Comparison of ENCODE assay signal across 1 cellular context in the genomic region with DNA sequence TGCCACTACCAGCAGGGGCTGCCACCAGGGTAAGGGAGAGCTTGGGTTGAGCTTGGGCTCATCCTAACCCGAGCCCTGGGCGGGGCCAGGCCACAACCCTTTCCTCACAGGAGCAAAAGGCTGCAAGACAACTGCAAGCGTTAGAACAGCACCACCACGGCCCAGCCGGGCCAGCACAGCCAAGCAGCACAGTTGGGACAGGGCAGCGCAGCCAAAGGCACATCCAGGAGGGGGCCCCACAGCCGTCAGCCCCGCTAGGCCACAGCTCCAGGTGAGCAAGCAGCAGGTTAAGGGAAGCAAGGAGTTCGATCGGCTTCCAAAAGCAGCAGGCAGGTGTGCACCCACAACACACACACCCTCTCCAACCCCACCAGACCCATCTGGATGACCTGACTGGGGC.
TF ChIP-seq lines count a peak whose summit lies in the region.

No MANE protein-coding gene starts in this region.

TF ChIP-seq in HepG2, 621 proteins besides CTCF, POLR2A, EP300 and RAD21:
- TF ChIP-seq ZNF121 (CRISPR knock-in tag; IDR thresholded peaks at IDR 0.05): peak; percentile 60
- TF ChIP-seq, protein P1, sequence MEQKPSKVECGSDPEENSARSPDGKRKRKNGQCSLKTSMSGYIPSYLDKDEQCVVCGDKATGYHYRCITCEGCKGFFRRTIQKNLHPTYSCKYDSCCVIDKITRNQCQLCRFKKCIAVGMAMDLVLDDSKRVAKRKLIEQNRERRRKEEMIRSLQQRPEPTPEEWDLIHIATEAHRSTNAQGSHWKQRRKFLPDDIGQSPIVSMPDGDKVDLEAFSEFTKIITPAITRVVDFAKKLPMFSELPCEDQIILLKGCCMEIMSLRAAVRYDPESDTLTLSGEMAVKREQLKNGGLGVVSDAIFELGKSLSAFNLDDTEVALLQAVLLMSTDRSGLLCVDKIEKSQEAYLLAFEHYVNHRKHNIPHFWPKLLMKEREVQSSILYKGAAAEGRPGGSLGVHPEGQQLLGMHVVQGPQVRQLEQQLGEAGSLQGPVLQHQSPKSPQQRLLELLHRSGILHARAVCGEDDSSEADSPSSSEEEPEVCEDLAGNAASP (CRISPR knock-in tag; IDR thresholded peaks at IDR 0.05; ENCODE audit: borderline replicate concordance): no peak
- no peak for TF ChIP-seq BHLHE40 (IDR thresholded peaks at IDR 0.05; ENCODE audit: low read length)
- TF ChIP-seq, protein P2, sequence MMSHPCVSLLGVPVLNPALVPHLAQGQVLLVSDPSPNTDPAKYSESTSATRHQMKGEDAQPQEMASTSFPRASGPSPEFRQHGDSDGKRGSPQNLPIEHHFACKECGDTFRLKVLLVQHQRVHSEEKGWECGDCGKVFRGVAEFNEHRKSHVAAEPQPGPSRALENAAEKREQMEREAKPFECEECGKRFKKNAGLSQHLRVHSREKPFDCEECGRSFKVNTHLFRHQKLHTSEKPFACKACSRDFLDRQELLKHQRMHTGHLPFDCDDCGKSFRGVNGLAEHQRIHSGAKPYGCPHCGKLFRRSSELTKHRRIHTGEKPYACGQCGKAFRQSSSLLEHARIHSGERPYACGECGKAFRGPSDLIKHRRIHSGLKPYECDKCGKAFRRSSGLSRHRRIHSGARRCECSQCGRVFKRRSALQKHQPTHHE (CRISPR knock-in tag; IDR thresholded peaks at IDR 0.05; ENCODE audit: borderline replicate concordance): no peak
- TF ChIP-seq, protein P3, sequence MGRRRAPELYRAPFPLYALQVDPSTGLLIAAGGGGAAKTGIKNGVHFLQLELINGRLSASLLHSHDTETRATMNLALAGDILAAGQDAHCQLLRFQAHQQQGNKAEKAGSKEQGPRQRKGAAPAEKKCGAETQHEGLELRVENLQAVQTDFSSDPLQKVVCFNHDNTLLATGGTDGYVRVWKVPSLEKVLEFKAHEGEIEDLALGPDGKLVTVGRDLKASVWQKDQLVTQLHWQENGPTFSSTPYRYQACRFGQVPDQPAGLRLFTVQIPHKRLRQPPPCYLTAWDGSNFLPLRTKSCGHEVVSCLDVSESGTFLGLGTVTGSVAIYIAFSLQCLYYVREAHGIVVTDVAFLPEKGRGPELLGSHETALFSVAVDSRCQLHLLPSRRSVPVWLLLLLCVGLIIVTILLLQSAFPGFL (CRISPR knock-in tag; IDR thresholded peaks at IDR 0.05): no peak
- TF ChIP-seq, protein P4, sequence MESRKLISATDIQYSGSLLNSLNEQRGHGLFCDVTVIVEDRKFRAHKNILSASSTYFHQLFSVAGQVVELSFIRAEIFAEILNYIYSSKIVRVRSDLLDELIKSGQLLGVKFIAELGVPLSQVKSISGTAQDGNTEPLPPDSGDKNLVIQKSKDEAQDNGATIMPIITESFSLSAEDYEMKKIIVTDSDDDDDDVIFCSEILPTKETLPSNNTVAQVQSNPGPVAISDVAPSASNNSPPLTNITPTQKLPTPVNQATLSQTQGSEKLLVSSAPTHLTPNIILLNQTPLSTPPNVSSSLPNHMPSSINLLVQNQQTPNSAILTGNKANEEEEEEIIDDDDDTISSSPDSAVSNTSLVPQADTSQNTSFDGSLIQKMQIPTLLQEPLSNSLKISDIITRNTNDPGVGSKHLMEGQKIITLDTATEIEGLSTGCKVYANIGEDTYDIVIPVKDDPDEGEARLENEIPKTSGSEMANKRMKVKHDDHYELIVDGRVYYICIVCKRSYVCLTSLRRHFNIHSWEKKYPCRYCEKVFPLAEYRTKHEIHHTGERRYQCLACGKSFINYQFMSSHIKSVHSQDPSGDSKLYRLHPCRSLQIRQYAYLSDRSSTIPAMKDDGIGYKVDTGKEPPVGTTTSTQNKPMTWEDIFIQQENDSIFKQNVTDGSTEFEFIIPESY (CRISPR knock-in tag; IDR thresholded peaks at IDR 0.05): peak; percentile 91
- no peak for TF ChIP-seq CEBPG (CRISPR knock-in tag; IDR thresholded peaks at IDR 0.05)
- TF ChIP-seq ZNF709 (CRISPR knock-in tag; IDR thresholded peaks at IDR 0.05): no peak
- TF ChIP-seq, protein P5, sequence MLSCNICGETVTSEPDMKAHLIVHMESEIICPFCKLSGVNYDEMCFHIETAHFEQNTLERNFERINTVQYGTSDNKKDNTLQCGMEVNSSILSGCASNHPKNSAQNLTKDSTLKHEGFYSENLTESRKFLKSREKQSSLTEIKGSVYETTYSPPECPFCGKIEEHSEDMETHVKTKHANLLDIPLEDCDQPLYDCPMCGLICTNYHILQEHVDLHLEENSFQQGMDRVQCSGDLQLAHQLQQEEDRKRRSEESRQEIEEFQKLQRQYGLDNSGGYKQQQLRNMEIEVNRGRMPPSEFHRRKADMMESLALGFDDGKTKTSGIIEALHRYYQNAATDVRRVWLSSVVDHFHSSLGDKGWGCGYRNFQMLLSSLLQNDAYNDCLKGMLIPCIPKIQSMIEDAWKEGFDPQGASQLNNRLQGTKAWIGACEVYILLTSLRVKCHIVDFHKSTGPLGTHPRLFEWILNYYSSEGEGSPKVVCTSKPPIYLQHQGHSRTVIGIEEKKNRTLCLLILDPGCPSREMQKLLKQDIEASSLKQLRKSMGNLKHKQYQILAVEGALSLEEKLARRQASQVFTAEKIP (CRISPR knock-in tag; IDR thresholded peaks at IDR 0.05; ENCODE audit: borderline replicate concordance): no peak
- no peak for TF ChIP-seq ZNF660 (CRISPR knock-in tag; IDR thresholded peaks at IDR 0.05; ENCODE audit: borderline replicate concordance, low read depth)
- no peak for TF ChIP-seq FOXC1 (CRISPR knock-in tag; IDR thresholded peaks at IDR 0.05; ENCODE audit: borderline replicate concordance)
- TF ChIP-seq MIER3 (CRISPR knock-in tag; IDR thresholded peaks at IDR 0.05; ENCODE audit: borderline replicate concordance): no peak
- TF ChIP-seq, protein P6, sequence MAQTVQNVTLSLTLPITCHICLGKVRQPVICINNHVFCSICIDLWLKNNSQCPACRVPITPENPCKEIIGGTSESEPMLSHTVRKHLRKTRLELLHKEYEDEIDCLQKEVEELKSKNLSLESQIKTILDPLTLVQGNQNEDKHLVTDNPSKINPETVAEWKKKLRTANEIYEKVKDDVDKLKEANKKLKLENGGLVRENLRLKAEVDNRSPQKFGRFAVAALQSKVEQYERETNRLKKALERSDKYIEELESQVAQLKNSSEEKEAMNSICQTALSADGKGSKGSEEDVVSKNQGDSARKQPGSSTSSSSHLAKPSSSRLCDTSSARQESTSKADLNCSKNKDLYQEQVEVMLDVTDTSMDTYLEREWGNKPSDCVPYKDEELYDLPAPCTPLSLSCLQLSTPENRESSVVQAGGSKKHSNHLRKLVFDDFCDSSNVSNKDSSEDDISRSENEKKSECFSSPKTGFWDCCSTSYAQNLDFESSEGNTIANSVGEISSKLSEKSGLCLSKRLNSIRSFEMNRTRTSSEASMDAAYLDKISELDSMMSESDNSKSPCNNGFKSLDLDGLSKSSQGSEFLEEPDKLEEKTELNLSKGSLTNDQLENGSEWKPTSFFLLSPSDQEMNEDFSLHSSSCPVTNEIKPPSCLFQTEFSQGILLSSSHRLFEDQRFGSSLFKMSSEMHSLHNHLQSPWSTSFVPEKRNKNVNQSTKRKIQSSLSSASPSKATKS (CRISPR knock-in tag; IDR thresholded peaks at IDR 0.05): no peak
